In genomic region chr15:39482467-39482866, GRCh38 we compare ENCODE assay signal across 26 cellular contexts.
DNase-seq lines count a peak whose midpoint lies in the region; ATAC-seq, FAIRE-seq and TF ChIP-seq lines count a peak whose summit lies in the region.
"Had no signal": no experiment of that assay in that cellular context is flagged by ENCODE, and none has a peak within 500 bp of the region (broad histone marks: within the 10 kb centered on the region; RNA-seq: fewer than 3 reads in every experiment).

No MANE protein-coding gene starts in this region.

- TF ChIP-seq CTCF in coronary artery (IDR thresholded peaks at IDR 0.05) = no peak

- DNase-seq in left colon (no peak), coronary artery (ENCODE audit: low spot score) (no peak), Right ventricle myocardium superior (no peak)
- DNase-seq: 8988T; ACHN; BE2C; C1 segment of cervical spinal cord; CD4-positive, alpha-beta memory T cell; CD4-positive, CD25-positive, alpha-beta regulatory T cell; CD8-positive, alpha-beta memory T cell; COR-L47; DMS 273 treated with DMSO at 0.1 percent for 48 hours; DMS153; DMS53; DMS79; DND-41; EL; GDM1 had no signal

- intact Hi-C loops in left colon (cut with DNase I, micrococcal nuclease) (no loop called here), Right ventricle myocardium superior (cut with DNase I) (no loop called here)

- peak; percentile 35 for ATAC-seq in left colon
- ATAC-seq in GM18868 (IDR thresholded peaks at IDR 0.05; ENCODE audit: unreplicated experiment) = no peak
- ATAC-seq in Right ventricle myocardium superior (ENCODE audit: poor library complexity) = no peak
- ATAC-seq: GM12878 had no signal

- H3K27ac ChIP-seq in coronary artery = no peak overlapping the region
- H3K27ac ChIP-seq: BLaER1 had no signal

- no peak overlapping the region for H3K4me3 ChIP-seq in coronary artery
- H3K4me3 ChIP-seq: BLaER1, GM12878 had no signal

- FAIRE-seq in colon (lab: Jason Lieb, UNC) = peak; percentile 21
- FAIRE-seq: A204.1, GM12878, GM12892, GM18507, GM19239 had no signal
